Comparison of ENCODE assay signal across 28 cellular contexts in genomic region chr13:23833733-23834611, GRCh38.
"Had no signal": no experiment of that assay in that cellular context is flagged by ENCODE, and none has a peak within 500 bp of the region (broad histone marks: within the 10 kb centered on the region; RNA-seq: fewer than 3 reads in every experiment).

No MANE protein-coding gene starts in this region.

- H3K4me1 ChIP-seq: adrenal gland, ascending aorta, left ventricle myocardium inferior, parathyroid adenoma, testis, upper lobe of left lung had no signal

- H3K36me3 ChIP-seq: adrenal gland, brain microvascular endothelial cell had no signal

- H3K4me3 Mint-ChIP-seq: activated CD4-positive, alpha-beta T cell treated with anti-CD3 and anti-CD28 coated beads for 36 hours; activated naive CD8-positive, alpha-beta T cell; activated T-cell treated with anti-CD3 and anti-CD28 coated beads, Interleukin-2, amount 50 U/mL, for 24 hours; dendritic cell treated with granulocyte-macrophage colony-stimulating factor and Interleukin-4, amounts not matched to agents 40 ng/mL and 50 ng/mL, for 4 days; immature natural killer cell; mesothelial cell of epicardium; naive thymus-derived CD8-positive, alpha-beta T cell; stimulated activated naive B cell treated with anti-CD40 and anti-IgM and Interleukin-4, amounts not matched to agents 10 μg/mL and 1 μg/mL and 100 μg/mL, for 72 hours; T-cell had no signal

- H3K27me3 Mint-ChIP-seq: activated CD4-positive, alpha-beta T cell treated with anti-CD3 and anti-CD28 coated beads for 36 hours; activated naive CD8-positive, alpha-beta T cell; activated T-cell treated with anti-CD3 and anti-CD28 coated beads, Interleukin-2, amount 50 U/mL, for 24 hours; dendritic cell treated with granulocyte-macrophage colony-stimulating factor and Interleukin-4, amounts not matched to agents 40 ng/mL and 50 ng/mL, for 4 days; naive thymus-derived CD8-positive, alpha-beta T cell; stimulated activated naive B cell treated with anti-CD40 and anti-IgM and Interleukin-4, amounts not matched to agents 10 μg/mL and 1 μg/mL and 100 μg/mL, for 72 hours; T-cell had no signal

- H3K79me2 ChIP-seq: parathyroid adenoma had no signal

- H3K4me3 ChIP-seq: adrenal gland, ascending aorta, left ventricle myocardium inferior, smooth muscle cell, testis, upper lobe of left lung had no signal

- H3K4me1 Mint-ChIP-seq: activated CD4-positive, alpha-beta T cell treated with anti-CD3 and anti-CD28 coated beads for 36 hours; immature natural killer cell had no signal

- H3K27ac ChIP-seq: adrenal gland, ascending aorta, brain microvascular endothelial cell, left ventricle myocardium inferior, parathyroid adenoma, testis, upper lobe of left lung had no signal

- H2AFZ ChIP-seq: parathyroid adenoma had no signal

- H3K9me3 Mint-ChIP-seq: activated T-cell treated with anti-CD3 and anti-CD28 coated beads, Interleukin-2, amount 50 U/mL, for 24 hours; activated T-helper 2 cell treated with anti-CD3 and anti-CD28 coated beads, Interferon-gamma antibody, Interleukin-2, Interleukin-4, amounts not matched to agents 10 μg/mL and 5 μg/mL and 100 μg/mL, durations not matched to agents 14 hours and 24 hours and 36 hours; immature natural killer cell; mesothelial cell of epicardium; naive thymus-derived CD8-positive, alpha-beta T cell; stimulated activated naive B cell treated with anti-CD40 and anti-IgM and Interleukin-4, amounts not matched to agents 10 μg/mL and 1 μg/mL and 100 μg/mL, for 72 hours; T-cell had no signal

- DNase-seq: activated CD4-positive, alpha-beta T cell treated with anti-CD3 and anti-CD28 coated beads for 36 hours; activated CD4-positive, alpha-beta T cell treated with anti-CD3 and anti-CD28 coated beads, Interleukin-2, amount 50 U/mL, for 4 hours; activated CD8-positive, alpha-beta memory T cell treated with anti-CD3 and anti-CD28 coated beads for 24 hours; activated CD8-positive, alpha-beta memory T cell treated with anti-CD3 and anti-CD28 coated beads, Interleukin-2, amount 50 U/mL, for 4 hours; activated naive CD4-positive, alpha-beta T cell; activated T-cell treated with anti-CD3 and anti-CD28 coated beads, Interleukin-2, amount 50 U/mL, for 24 hours; adrenal gland; brain microvascular endothelial cell; caudate nucleus; effector CD4-positive, alpha-beta T cell; erythroblast; foreskin fibroblast; immature natural killer cell; left ventricle myocardium inferior; naive thymus-derived CD8-positive, alpha-beta T cell; stimulated activated CD4-positive, alpha-beta T cell treated with anti-CD3 and anti-CD28 coated beads, Interleukin-15, amount 100 ng/mL, for 24 hours; stimulated activated naive B cell treated with anti-CD40 and anti-IgM and Interleukin-4, amounts not matched to agents 10 μg/mL and 1 μg/mL and 100 μg/mL, for 72 hours; T-cell; testis had no signal

- H3K4me2 ChIP-seq: smooth muscle cell had no signal

- H3K27me3 ChIP-seq: adrenal gland, ascending aorta, brain microvascular endothelial cell, testis, upper lobe of left lung had no signal

- ATAC-seq: activated CD4-positive, alpha-beta T cell treated with anti-CD3 and anti-CD28 coated beads for 36 hours; naive thymus-derived CD8-positive, alpha-beta T cell; sciatic nerve; stimulated activated naive B cell treated with anti-CD40 and anti-IgM and Interleukin-4, amounts not matched to agents 10 μg/mL and 1 μg/mL and 100 μg/mL, for 72 hours; T-cell had no signal

- H3K27ac Mint-ChIP-seq: activated CD4-positive, alpha-beta T cell treated with anti-CD3 and anti-CD28 coated beads for 36 hours; activated naive CD8-positive, alpha-beta T cell; activated T-cell treated with anti-CD3 and anti-CD28 coated beads, Interleukin-2, amount 50 U/mL, for 24 hours; activated T-helper 2 cell treated with anti-CD3 and anti-CD28 coated beads, Interferon-gamma antibody, Interleukin-2, Interleukin-4, amounts not matched to agents 10 μg/mL and 5 μg/mL and 100 μg/mL, durations not matched to agents 14 hours and 24 hours and 36 hours; dendritic cell treated with granulocyte-macrophage colony-stimulating factor and Interleukin-4, amounts not matched to agents 40 ng/mL and 50 ng/mL, for 4 days; mesothelial cell of epicardium; stimulated activated naive B cell treated with anti-CD40 and anti-IgM and Interleukin-4, amounts not matched to agents 10 μg/mL and 1 μg/mL and 100 μg/mL, for 72 hours; T-cell had no signal
